ENCODE assay signal across 23 cellular contexts in the genomic region with DNA sequence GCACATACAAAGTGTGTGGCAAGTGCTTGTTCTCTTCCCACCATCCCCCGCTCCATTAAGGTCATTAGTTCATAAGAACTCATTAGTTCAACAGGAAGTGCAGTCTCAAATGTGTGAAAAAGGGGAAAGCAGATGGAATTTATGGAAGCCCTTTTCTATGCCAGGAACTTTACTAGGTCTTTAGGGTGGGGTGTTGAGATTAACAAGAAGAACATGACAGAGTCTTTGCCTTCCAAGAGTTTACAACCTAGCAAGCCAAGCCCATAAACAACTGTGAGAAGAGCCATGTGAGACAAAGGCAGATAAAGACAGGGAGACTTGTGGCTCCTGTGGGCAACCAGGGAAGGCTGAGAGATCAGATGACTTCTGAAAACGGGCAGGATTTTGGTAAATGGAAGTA. TPM values are rescaled to one million over a fixed set of nuclear protein-coding genes. Genes with fewer than 3 reads are reported as not detected.
DNase-seq lines count a peak whose midpoint lies in the region; ATAC-seq and TF ChIP-seq lines count a peak whose summit lies in the region.
"Had no signal": no experiment of that assay in that cellular context is flagged by ENCODE, and none has a peak within 500 bp of the region (broad histone marks: within the 10 kb centered on the region; RNA-seq: fewer than 3 reads in every experiment).

No MANE protein-coding gene starts in this region.

- H3K27me3 ChIP-seq in transverse colon, result no peaks in the 10 kb centered on the region
- H3K27me3 ChIP-seq: BLaER1 had no signal

- intact Hi-C loops in transverse colon (cut with DNase I; ENCODE audit: low total_unique reads) (no loop called here), sciatic nerve (cut with DNase I) (no loop called here)

- no peak overlapping the region for H3K4me3 ChIP-seq in LNCaP clone FGC (ENCODE audit: low read depth, low read length)
- H3K4me3 ChIP-seq in fibroblast of villous mesenchyme (ENCODE audit: low read depth, low read length), result no peak overlapping the region
- no peak overlapping the region for H3K4me3 ChIP-seq in transverse colon
- H3K4me3 ChIP-seq: A549, BLaER1, GM12878 had no signal

- H3K36me3 ChIP-seq in transverse colon, result no peaks in the 10 kb centered on the region
- H3K36me3 ChIP-seq: BLaER1 had no signal

- TF ChIP-seq POLR2A in transverse colon (IDR thresholded peaks at IDR 0.05), result no peak

- H3K4me1 ChIP-seq in transverse colon, result peaks cover 33 to 84% (median 61%) of the 10 kb centered on the region in 4 donors
- H3K4me1 ChIP-seq: BLaER1 had no signal

- TF ChIP-seq EP300 in transverse colon (IDR thresholded peaks at IDR 0.05; ENCODE audit: low read depth), result no peak

- WGBS in transverse colon (ENCODE audit: low coverage in 1 of 2), 2 donors, result 29 to 41% methylated on average over 2 of the region's 2 CpGs

- in situ Hi-C loops in transverse colon (cut with MboI; ENCODE audit: low pct_ligation_motif_present in 1 of 4, low pct_unique_long_range_greater_than_20kb in 1 of 4, low sequenced_read_pairs in 3 of 4), result no loop called here

- H3K9me3 ChIP-seq in transverse colon, result no peaks in the 10 kb centered on the region
- H3K9me3 ChIP-seq: A549, BLaER1, SK-N-SH had no signal

- H3K27ac ChIP-seq in transverse colon, result peak overlapping the region; percentile 65 to 76 (median 74)
- H3K27ac ChIP-seq: A549, BLaER1, HL-60 had no signal

- TF ChIP-seq CTCF in LNCaP clone FGC (IDR thresholded peaks at IDR 0.05; ENCODE audit: control insufficient read depth, extremely low read depth, insufficient read depth) (no peak), fibroblast of villous mesenchyme (IDR thresholded peaks at IDR 0.05; ENCODE audit: insufficient read depth, low read depth, low read length) (no peak), transverse colon (IDR thresholded peaks at IDR 0.05) (no peak)

- DNase-seq in LNCaP clone FGC (ENCODE audit: low read depth) (peak; percentile 10), fibroblast of villous mesenchyme (ENCODE audit: low read depth) (peak; percentile 85), myocyte (ENCODE audit: low read depth) (peak; percentile 56), transverse colon (no peak), hypothalamus (lab: John Stamatoyannopoulos, UW) (no peak), NCI-H345 (lab: John Stamatoyannopoulos, UW) (no peak), sciatic nerve (ENCODE audit: low spot score) (no peak)
- DNase-seq: CD4-positive, alpha-beta memory T cell; DMS153; EL; HFFc6; Karpas-422; MM.1S; NCI-H1092; NCI-H146; NCI-H774; SHP77 treated with DMSO at 0.1 percent for 48 hours; SK-N-SH had no signal

- no peak for ATAC-seq in sciatic nerve
- ATAC-seq: A549, GM12878 had no signal

RNA-seq across cellular contexts. Expression of a gene that starts 21.4 kb away (rescaled TPM):
- total RNA-seq in fibroblast of villous mesenchyme (2.9 and 3.9 TPM in 2 replicates), myocyte (16.7 and 18.7 TPM in 2 replicates), transverse colon (100 to 1,000 TPM in 1 of 4 donors, 10 to 100 TPM in 3; 58.7 to 209 (median 97.9) TPM), sciatic nerve (18.9 TPM)
- polyA plus RNA-seq in myocyte (2012), result 15.6 TPM
- total RNA-seq: OCI-LY7 had no signal

Comparison
In these comparisons a context has a peak if more than half of its experiments do, and no peak if none do; other contexts are left out.
1. DNase-seq: peak in LNCaP clone FGC (single experiment), fibroblast of villous mesenchyme (single experiment) and myocyte (single experiment); none in transverse colon (single experiment), hypothalamus (0 of 51), NCI-H345 (single experiment) and sciatic nerve (single experiment).